ENCODE assay signal across 8 cellular contexts in the genomic region with DNA sequence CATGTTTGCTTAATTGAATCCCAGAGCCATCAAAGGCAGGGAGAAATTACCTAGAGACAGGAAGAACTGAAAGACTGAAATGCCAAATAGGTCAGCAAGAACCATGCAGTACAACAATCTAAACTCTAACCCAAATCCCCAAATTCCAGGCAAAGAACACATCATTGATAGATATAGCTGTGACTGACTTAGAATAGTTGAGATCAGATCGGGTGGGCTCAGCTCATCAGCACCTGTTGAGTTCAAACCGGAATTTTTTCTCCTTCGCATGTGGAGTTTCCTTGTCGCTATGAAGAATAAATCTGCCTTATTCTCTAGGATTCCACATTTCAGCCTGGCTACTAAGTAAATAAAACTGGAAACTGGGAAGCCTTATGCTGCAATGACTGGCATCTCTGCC. TPM values are rescaled to one million over a fixed set of nuclear protein-coding genes. Genes with fewer than 3 reads are reported as not detected.
DNase-seq lines count a peak whose midpoint lies in the region; ATAC-seq and TF ChIP-seq lines count a peak whose summit lies in the region.

No MANE protein-coding gene starts in this region.

- H3K79me2 ChIP-seq in mesendoderm (ENCODE audit: control insufficient read depth, insufficient read depth, low read length) = peaks cover 37% of the 10 kb centered on the region

- no peak overlapping the region for H3K4ac ChIP-seq in mesendoderm (ENCODE audit: low read depth, low read length)

- no peak for TF ChIP-seq CTCF in brain (conservative IDR thresholded peaks at IDR 0.05)
- no peak for TF ChIP-seq CTCF in transverse colon (IDR thresholded peaks at IDR 0.05)

- no CpG with 5 or more reads among the region's 4 CpGs for WGBS in mesendoderm (ENCODE audit: extremely low coverage, insufficient coverage, low lambda C conversion rate)
- WGBS in transverse colon (ENCODE audit: low coverage in 1 of 2), 2 donors = 32 to 49% methylated on average over 4 of the region's 4 CpGs

- no peaks in the 10 kb centered on the region for H3K9me3 Mint-ChIP-seq in activated T-cell treated with anti-CD3 and anti-CD28 coated beads, Interleukin-2, amount 50 U/mL, for 72 hours
- H3K9me3 Mint-ChIP-seq in brain = no peaks in the 10 kb centered on the region

- no peak overlapping the region for H3K23ac ChIP-seq in mesendoderm (ENCODE audit: low read length)

- H3K36me3 ChIP-seq in mesendoderm (ENCODE audit: control insufficient read depth, insufficient read depth, low read length) = no peaks in the 10 kb centered on the region
- no peaks in the 10 kb centered on the region for H3K36me3 ChIP-seq in transverse colon

- H2BK15ac ChIP-seq in mesendoderm (replicated peaks; ENCODE audit: low read depth) = no peak overlapping the region

- H3K4me1 ChIP-seq in mesendoderm (ENCODE audit: control insufficient read depth, low read depth, low read length) (peaks cover 7% of the 10 kb centered on the region), transverse colon (peaks cover 0 to 41% (median 33%) of the 10 kb centered on the region in 4 donors)

- peaks cover 43% of the 10 kb centered on the region for H3K4me1 Mint-ChIP-seq in activated T-cell treated with anti-CD3 and anti-CD28 coated beads, Interleukin-2, amount 50 U/mL, for 72 hours (ENCODE audit: low read depth)
- H3K4me1 Mint-ChIP-seq in brain = peaks cover 63% of the 10 kb centered on the region

- no peak for TF ChIP-seq EP300 in transverse colon (IDR thresholded peaks at IDR 0.05; ENCODE audit: low read depth)

- no peaks in the 10 kb centered on the region for H3K27me3 Mint-ChIP-seq in activated T-cell treated with anti-CD3 and anti-CD28 coated beads, Interleukin-2, amount 50 U/mL, for 72 hours (ENCODE audit: low read depth)
- H3K27me3 Mint-ChIP-seq in brain = peaks cover 24% of the 10 kb centered on the region

- H2AK5ac ChIP-seq in mesendoderm (ENCODE audit: low read length) = no peak overlapping the region

- peaks cover 9 to 14% of the 10 kb centered on the region in 2 donors for H3K36me3 Mint-ChIP-seq in activated T-cell treated with anti-CD3 and anti-CD28 coated beads, Interleukin-2, amount 50 U/mL, for 72 hours (ENCODE audit: insufficient read depth in 2 of 2)
- H3K36me3 Mint-ChIP-seq in brain = peaks cover 31% of the 10 kb centered on the region

- no peak overlapping the region for H3K27ac ChIP-seq in mesendoderm (ENCODE audit: low read depth, low read length)
- H3K27ac ChIP-seq in transverse colon = peak overlapping the region; percentile 93 to 98 (median 95)

- H3K27ac Mint-ChIP-seq in activated T-cell treated with anti-CD3 and anti-CD28 coated beads, Interleukin-2, amount 50 U/mL, for 72 hours = no peak overlapping the region
- H3K27ac Mint-ChIP-seq in brain = peak overlapping the region; percentile 97 to 100 (median 99)

- H3K4me3 ChIP-seq in mesendoderm (ENCODE audit: low read length) = no peak overlapping the region
- peak overlapping the region; percentile 60 to 88 (median 76) for H3K4me3 ChIP-seq in transverse colon

- no peak overlapping the region for H3K18ac ChIP-seq in mesendoderm (ENCODE audit: low read length)

- H3K9ac ChIP-seq in mesendoderm (ENCODE audit: low read length) = peak overlapping the region; percentile 90

- no peak overlapping the region for H4K8ac ChIP-seq in mesendoderm (ENCODE audit: low read depth, low read length)

- H3K27me3 ChIP-seq in mesendoderm (ENCODE audit: insufficient read depth, low read length, poor library complexity) (no peaks in the 10 kb centered on the region), transverse colon (no peaks in the 10 kb centered on the region)

- no peak for ATAC-seq in activated T-cell treated with anti-CD3 and anti-CD28 coated beads, Interleukin-2, amount 50 U/mL, for 72 hours (replicated peaks in 1 of 2)
- ATAC-seq in HG03097 (IDR thresholded peaks at IDR 0.05; ENCODE audit: low FRiP score, unreplicated experiment) = no peak

- H4K5ac ChIP-seq in mesendoderm (ENCODE audit: low read length) = no peak overlapping the region

- H3K79me1 ChIP-seq in mesendoderm (ENCODE audit: low read length) = peaks cover 13% of the 10 kb centered on the region

- H3K9me3 ChIP-seq in transverse colon = no peaks in the 10 kb centered on the region

- H3K4me3 Mint-ChIP-seq in activated T-cell treated with anti-CD3 and anti-CD28 coated beads, Interleukin-2, amount 50 U/mL, for 72 hours = peak overlapping the region; percentile 94 to 100
- peak overlapping the region; percentile 96 to 100 (median 99) for H3K4me3 Mint-ChIP-seq in brain

- no peak overlapping the region for H2BK120ac ChIP-seq in mesendoderm (ENCODE audit: low read depth, low read length)

- intact Hi-C loops in transverse colon (cut with DNase I; ENCODE audit: low total_unique reads) = no loop called here

- in situ Hi-C loops in transverse colon (cut with MboI; ENCODE audit: low pct_ligation_motif_present in 1 of 4, low pct_unique_long_range_greater_than_20kb in 1 of 4, low sequenced_read_pairs in 3 of 4) = no loop called here

- DNase-seq in activated T-cell treated with anti-CD3 and anti-CD28 coated beads, Interleukin-2, amount 50 U/mL, for 72 hours = no peak
- no peak for DNase-seq in activated T-cell treated with anti-CD3 and anti-CD28 coated beads, Interleukin-2, amount 50 U/mL, for 1 hour
- no peak for DNase-seq in mesendoderm
- DNase-seq in transverse colon = no peak
- DNase-seq in activated CD8-positive, alpha-beta memory T cell treated with anti-CD3 and anti-CD28 coated beads, Interleukin-2, amount 50 U/mL, for 48 hours = no peak
- DNase-seq in AG08396 (ENCODE audit: low spot score) = no peak

- no peak overlapping the region for H2BK5ac ChIP-seq in mesendoderm (ENCODE audit: low read length)

- H3K56ac ChIP-seq in mesendoderm (ENCODE audit: low read length) = peak overlapping the region; percentile 54

- no peak for TF ChIP-seq POLR2A in transverse colon (IDR thresholded peaks at IDR 0.05)

- H3K4me2 ChIP-seq in mesendoderm (ENCODE audit: low read length) = peak overlapping the region; percentile 87

RNA-seq across cellular contexts. Expression of a gene that starts 1.4 kb away (rescaled TPM):
- 10 to 100 TPM; 11.0 to 11.9 TPM for total RNA-seq in activated T-cell treated with anti-CD3 and anti-CD28 coated beads, Interleukin-2, amount 50 U/mL, for 72 hours
- 14.7 TPM for polyA plus RNA-seq in brain (ENCODE audit: insufficient read depth, low read depth, low replicate concordance)
- polyA plus RNA-seq in mesendoderm (2013, experiment 1 of 2) = 6.3 TPM
- polyA plus RNA-seq in mesendoderm (2013, experiment 2 of 2) = 6.5 TPM
- total RNA-seq in transverse colon = 10 to 100 TPM in 2 of 4 donors, 1 to 10 TPM in 1, under 1 TPM in 1; 0.75 to 22.5 (median 12.0) TPM

RNA-seq across cellular contexts. Expression of a gene that starts 1.8 kb away (rescaled TPM):
- 10 to 100 TPM; 59.5 to 66.5 TPM for total RNA-seq in activated T-cell treated with anti-CD3 and anti-CD28 coated beads, Interleukin-2, amount 50 U/mL, for 72 hours
- 58.3 TPM for polyA plus RNA-seq in brain (ENCODE audit: insufficient read depth, low read depth, low replicate concordance)
- polyA plus RNA-seq in mesendoderm (2013, experiment 1 of 2) = 92.1 TPM
- 94.1 TPM for polyA plus RNA-seq in mesendoderm (2013, experiment 2 of 2)
- 100 to 1,000 TPM in 1 of 4 donors, 10 to 100 TPM in 3; 16.1 to 135 (median 70.9) TPM for total RNA-seq in transverse colon
